In the genomic region with DNA sequence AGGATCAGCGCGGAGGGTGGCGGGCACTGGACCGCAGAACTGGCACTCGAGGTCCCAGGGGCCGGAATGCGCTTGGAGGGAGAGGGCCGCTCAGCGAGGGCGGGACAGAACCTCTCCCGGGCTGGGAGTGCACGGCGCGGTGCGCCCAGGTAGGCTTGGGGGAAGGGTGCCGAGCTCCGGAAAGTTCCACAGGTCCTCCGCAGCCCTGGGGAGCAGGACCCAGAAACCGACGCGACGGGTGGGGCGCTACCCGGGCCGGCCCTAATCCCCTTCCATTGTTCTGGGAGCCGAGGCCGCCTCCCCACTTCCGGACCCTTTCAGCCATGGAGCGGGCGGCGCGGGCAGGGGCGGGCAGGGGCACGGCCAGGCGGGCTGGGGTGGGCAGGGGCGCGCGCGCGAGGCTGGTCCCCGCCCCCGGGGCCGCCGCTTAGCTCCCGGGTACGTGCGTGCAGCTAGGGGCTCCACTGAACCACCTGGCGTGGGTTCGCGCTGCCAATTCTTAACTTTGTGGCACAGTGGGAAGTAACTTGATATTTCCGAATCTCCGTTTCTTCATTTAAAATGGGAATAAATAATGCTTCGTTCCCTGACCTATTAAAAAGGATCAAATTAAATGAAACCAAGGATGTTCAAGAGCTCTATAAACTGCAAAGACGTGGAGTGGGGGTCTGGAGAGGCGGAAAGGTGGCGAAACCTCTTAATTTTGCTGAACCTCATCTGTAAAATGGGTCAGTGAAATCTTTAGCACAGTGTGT, we compare ENCODE assay signal across 1 cellular context.
TF ChIP-seq lines count a peak whose summit lies in the region.

No MANE protein-coding gene starts in this region.

TF ChIP-seq in IMR-90, 13 proteins besides CTCF, POLR2A, EP300 and RAD21:
- no peak for TF ChIP-seq CEBPB (IDR thresholded peaks at IDR 0.05; ENCODE audit: low read depth, low read length)
- TF ChIP-seq, protein P1, sequence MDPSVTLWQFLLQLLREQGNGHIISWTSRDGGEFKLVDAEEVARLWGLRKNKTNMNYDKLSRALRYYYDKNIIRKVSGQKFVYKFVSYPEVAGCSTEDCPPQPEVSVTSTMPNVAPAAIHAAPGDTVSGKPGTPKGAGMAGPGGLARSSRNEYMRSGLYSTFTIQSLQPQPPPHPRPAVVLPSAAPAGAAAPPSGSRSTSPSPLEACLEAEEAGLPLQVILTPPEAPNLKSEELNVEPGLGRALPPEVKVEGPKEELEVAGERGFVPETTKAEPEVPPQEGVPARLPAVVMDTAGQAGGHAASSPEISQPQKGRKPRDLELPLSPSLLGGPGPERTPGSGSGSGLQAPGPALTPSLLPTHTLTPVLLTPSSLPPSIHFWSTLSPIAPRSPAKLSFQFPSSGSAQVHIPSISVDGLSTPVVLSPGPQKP (IDR thresholded peaks at IDR 0.05; ENCODE audit: borderline replicate concordance, low read depth, low read length) = no peak
- TF ChIP-seq CHD1 (IDR thresholded peaks at IDR 0.05; ENCODE audit: low read depth, low read length) = no peak
- no peak for TF ChIP-seq USF2 (IDR thresholded peaks at IDR 0.05; ENCODE audit: low read depth, low read length)
- no peak for TF ChIP-seq MAFK (IDR thresholded peaks at IDR 0.05; ENCODE audit: low read depth, low read length)
- TF ChIP-seq RCOR1 (IDR thresholded peaks at IDR 0.05; ENCODE audit: insufficient replicate concordance, low read length) = no peak
- no peak for TF ChIP-seq RFX5 (IDR thresholded peaks at IDR 0.05; ENCODE audit: low read depth, low read length)
TF ChIP-seq in IMR-90: peak in this region for 0.
